ENCODE assay signal across 25 cellular contexts in the genomic region with DNA sequence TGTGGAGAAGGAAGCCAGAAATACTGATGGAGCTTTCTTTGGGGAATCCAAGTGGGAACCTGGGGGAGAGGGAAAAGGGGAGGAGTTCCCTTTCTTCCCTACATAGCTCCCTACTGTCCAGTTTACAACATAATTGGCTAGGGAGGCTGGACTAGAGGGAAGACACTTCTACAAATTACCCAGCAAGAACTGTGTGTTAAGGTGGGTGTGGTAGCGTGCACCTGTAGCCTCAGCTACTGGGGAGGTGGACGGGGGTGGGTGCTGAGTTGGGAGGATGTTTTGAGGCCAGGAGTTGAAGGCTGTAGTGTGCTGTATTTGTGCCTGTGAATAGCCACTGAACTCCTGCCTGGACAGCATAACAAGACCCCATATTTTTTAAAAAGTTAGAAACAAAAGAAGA.
"Had no signal": no experiment of that assay in that cellular context is flagged by ENCODE, and none has a peak within 500 bp of the region (broad histone marks: within the 10 kb centered on the region; RNA-seq: fewer than 3 reads in every experiment).

No MANE protein-coding gene starts in this region.

- H3K9ac ChIP-seq: parathyroid adenoma had no signal

- DNase-seq: naive thymus-derived CD8-positive, alpha-beta T cell; nephron progenitor cell; occipital lobe; ovary; posterior cingulate gyrus; psoas muscle; right cardiac atrium; right lobe of liver; sigmoid colon; small intestine; stimulated activated CD4-positive, alpha-beta T cell treated with anti-CD3 and anti-CD28 coated beads, Interleukin-15, amount 100 ng/mL, for 24 hours; stimulated activated CD4-positive, alpha-beta T cell treated with anti-CD3 and anti-CD28 coated beads, Interleukin-2, amount 100 ng/mL, for 24 hours; stimulated activated CD4-positive, alpha-beta T cell treated with anti-CD3 and anti-CD28 coated beads, Interleukin-2, amount 100 ng/mL, for 48 hours; stimulated activated CD4-positive, alpha-beta T cell treated with anti-CD3 and anti-CD28 coated beads, Interleukin-4, amount 100 ng/mL, for 24 hours; stimulated activated naive B cell treated with anti-CD40 and anti-IgM and Interleukin-4, amounts not matched to agents 10 μg/mL and 1 μg/mL and 100 μg/mL, for 72 hours; stimulated activated naive CD4-positive, alpha-beta T cell treated with Interleukin-2 at 50 U/mL for 16 hours; stomach; thyroid gland; upper lobe of right lung; uterus had no signal

- H3K4me3 ChIP-seq: ovary, psoas muscle, right lobe of liver, sigmoid colon, stomach, thoracic aorta, thyroid gland, tibial nerve, upper lobe of right lung, uterus had no signal

- H3K36me3 ChIP-seq: ovary, right lobe of liver, sigmoid colon, stomach, thoracic aorta, thyroid gland, tibial nerve, upper lobe of right lung, uterus had no signal

- H3K27me3 ChIP-seq: ovary, right lobe of liver, sigmoid colon, stomach, thyroid gland, tibial nerve, upper lobe of right lung, uterus had no signal

- H3K9me3 ChIP-seq: ovary, psoas muscle, right lobe of liver, sigmoid colon, stomach, thoracic aorta, thyroid gland, tibial nerve, upper lobe of right lung, uterus had no signal

- H3K27ac ChIP-seq: ovary, parathyroid adenoma, psoas muscle, right lobe of liver, sigmoid colon, stomach, thoracic aorta, thyroid gland, tibial nerve, upper lobe of right lung, uterus had no signal

- H2AFZ ChIP-seq: parathyroid adenoma had no signal

- ATAC-seq: naive thymus-derived CD8-positive, alpha-beta T cell; natural killer cell treated with Interleukin-12 subunit alpha and Interleukin-12 subunit beta and Interleukin-15 and Interleukin-18, amount 100 ng/mL, for 72 hours; psoas muscle; right cardiac atrium; right lobe of liver; stimulated activated effector memory CD8-positive, alpha-beta T cell treated with anti-CD3 and anti-CD28 coated beads, Interleukin-12 subunit alpha, Interleukin-12 subunit beta, amount 100 ng/mL, for 72 hours; stimulated activated naive B cell treated with anti-CD40 and anti-IgM and Interleukin-4, amounts not matched to agents 10 μg/mL and 1 μg/mL and 100 μg/mL, for 72 hours; upper lobe of right lung had no signal

- H3K4me1 ChIP-seq: parathyroid adenoma had no signal
